ENCODE assay signal across 22 cellular contexts in genomic region chr16:9772526-9772925, GRCh38.
"Had no signal": no experiment of that assay in that cellular context is flagged by ENCODE, and none has a peak within 500 bp of the region (broad histone marks: within the 10 kb centered on the region; RNA-seq: fewer than 3 reads in every experiment).

No MANE protein-coding gene starts in this region.

- H3K36me3 ChIP-seq: MG63 had no signal

- H3K27ac ChIP-seq: RWPE1 had no signal

- H3K27me3 ChIP-seq: MG63 had no signal

- H3K4me2 ChIP-seq: SK-N-SH had no signal

- ATAC-seq: Panc1, PC-3, T-cell had no signal

- DNase-seq: Karpas-422, KBM-7, MG63, NCI-H1092, NCI-H1105 treated with DMSO at 0.1 percent for 48 hours, NCI-H1417 treated with DMSO at 0.1 percent for 48 hours, NCI-H146, NCI-H2029, NCI-H2081 treated with DMSO at 0.1 percent for 48 hours, NCI-H2171 treated with DMSO at 0.1 percent for 48 hours, NCI-H345, NCI-H446 treated with DMSO at 0.1 percent for 48 hours, NCI-H510A treated with DMSO at 0.1 percent for 48 hours, NCI-H526, NCI-H82, PC-3, SHP77, SK-N-SH, SW 1271, T-cell had no signal

- H3K9ac ChIP-seq: SK-N-SH had no signal

- H3K4me3 ChIP-seq: MG63 had no signal

- H3K9me3 ChIP-seq: MG63, SK-N-SH had no signal
